ENCODE assay signal across 19 cellular contexts in the genomic region with DNA sequence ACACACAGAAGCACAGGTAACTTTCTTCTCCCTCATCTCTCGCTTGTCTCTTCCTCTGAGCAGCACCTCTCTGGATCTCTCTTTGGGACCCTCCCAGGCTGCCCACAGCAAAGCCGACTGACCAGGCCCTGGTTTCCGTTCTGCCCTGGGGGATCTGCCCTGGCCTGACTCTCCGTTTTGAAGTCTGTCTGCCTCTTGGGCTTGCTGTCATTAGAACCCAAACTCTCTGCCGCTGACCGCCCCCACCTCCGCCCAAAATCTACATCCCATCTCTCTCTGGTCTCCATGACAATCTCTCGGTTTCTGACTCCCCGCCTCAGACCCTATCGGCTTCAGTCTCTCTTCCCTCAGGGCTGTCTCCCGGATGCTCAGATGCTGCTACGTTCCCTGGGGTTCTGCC. TPM values are rescaled to one million over a fixed set of nuclear protein-coding genes. Genes with fewer than 3 reads are reported as not detected.
"Had no signal": no experiment of that assay in that cellular context is flagged by ENCODE, and none has a peak within 500 bp of the region (broad histone marks: within the 10 kb centered on the region; RNA-seq: fewer than 3 reads in every experiment).

No MANE protein-coding gene starts in this region.

- H3K9me3 ChIP-seq: esophagus muscularis mucosa, gastrocnemius medialis, ovary had no signal

- H3K36me3 ChIP-seq: esophagus muscularis mucosa, gastrocnemius medialis, ovary had no signal

- DNase-seq: cortex of kidney; dorsolateral prefrontal cortex; effector CD8-positive, alpha-beta T cell; gastrocnemius medialis; islet precursor cell; mammary epithelial cell; naive thymus-derived CD4-positive, alpha-beta T cell; nephron progenitor cell; ovary; right cardiac atrium; small intestine; stimulated activated CD4-positive, alpha-beta T cell treated with anti-CD3 and anti-CD28 coated beads, Interleukin-2, amount 100 ng/mL, for 48 hours; stimulated activated naive CD4-positive, alpha-beta T cell treated with Interleukin-2 at 50 U/mL for 16 hours; trophoblast cell had no signal

- H3K27ac ChIP-seq: esophagus muscularis mucosa, gastrocnemius medialis, ovary had no signal

- H3K4me3 ChIP-seq: dorsolateral prefrontal cortex, esophagus muscularis mucosa, gastrocnemius medialis, ovary had no signal

- H3K4me3 Mint-ChIP-seq: nephron progenitor cell had no signal

- H3K27ac Mint-ChIP-seq: naive thymus-derived CD4-positive, alpha-beta T cell; nephron progenitor cell; progenitor cell of endocrine pancreas had no signal

- ATAC-seq: gastrocnemius medialis; left lobe of liver; naive thymus-derived CD4-positive, alpha-beta T cell; right cardiac atrium had no signal

- H3K27me3 ChIP-seq: dorsolateral prefrontal cortex, ovary had no signal

RNA-seq across cellular contexts. Expression of gene KCNC3, which starts 6.9 kb away (rescaled TPM):
- total RNA-seq: fibroblast of villous mesenchyme had no signal

RNA-seq across cellular contexts. Expression of gene NAPSA, which starts 43.2 kb away (rescaled TPM):
- total RNA-seq: mononuclear cell had no signal
